Comparison of ENCODE assay signal across 9 cellular contexts in the genomic region with DNA sequence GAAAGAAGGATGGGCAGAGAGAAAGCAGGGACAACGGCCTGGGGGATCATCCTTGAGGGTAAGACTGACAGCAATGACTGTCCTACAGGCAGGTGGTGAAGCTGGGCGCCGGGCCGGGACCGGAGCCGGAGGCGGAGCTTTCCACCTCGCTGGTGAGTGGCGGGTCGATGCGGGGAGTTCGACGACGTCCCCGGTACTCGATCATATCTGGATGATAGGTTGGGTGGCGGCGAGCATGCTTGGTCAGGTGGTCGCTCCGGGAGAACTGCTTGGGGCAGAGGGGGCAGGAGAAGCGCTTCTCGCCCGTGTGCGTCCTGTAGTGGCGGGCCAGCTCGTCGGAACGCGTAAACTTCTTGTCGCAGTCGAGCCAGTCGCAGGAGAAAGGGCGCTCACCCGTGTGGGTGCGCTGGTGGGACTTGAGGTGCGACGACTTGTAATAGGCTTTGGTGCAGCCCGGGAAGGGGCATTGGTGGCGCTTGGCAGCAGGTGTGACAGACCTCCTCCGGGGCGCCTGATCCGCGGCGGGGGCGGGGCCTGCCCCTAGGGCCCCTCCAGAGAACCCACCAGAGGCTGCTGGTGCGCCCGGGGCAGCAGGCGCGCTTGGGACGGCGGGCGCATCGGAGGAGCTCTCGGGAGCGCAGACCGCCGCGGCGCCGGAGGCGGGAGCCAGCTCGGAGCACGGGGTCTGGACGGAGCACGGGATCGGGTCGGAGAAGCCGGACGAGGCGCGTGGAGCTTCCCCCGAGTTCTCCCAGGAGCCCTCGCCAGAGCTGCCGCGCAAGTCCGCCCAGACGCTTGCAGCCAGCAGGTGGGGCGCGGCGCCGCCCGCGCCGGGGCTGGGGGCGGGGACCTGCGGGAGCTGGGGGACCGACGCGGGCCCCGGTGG. TPM values are rescaled to one million over a fixed set of nuclear protein-coding genes. Genes with fewer than 3 reads are reported as not detected.
A peak's percentile ranks its signal among the peaks of the same experiment; 100 is the strongest.
DNase-seq lines count a peak whose midpoint lies in the region; FAIRE-seq and TF ChIP-seq lines count a peak whose summit lies in the region.
"Had no signal": no experiment of that assay in that cellular context is flagged by ENCODE, and none has a peak within 500 bp of the region (broad histone marks: within the 10 kb centered on the region; RNA-seq: fewer than 3 reads in every experiment).

No MANE protein-coding gene starts in this region.

- peaks cover 89% of the 10 kb centered on the region for H3K27me3 Mint-ChIP-seq in activated naive CD8-positive, alpha-beta T cell treated with anti-CD3 and anti-CD28 coated beads for 36 hours

- H3K9ac ChIP-seq in kidney (ENCODE audit: low read length in 2 of 2): no peak overlapping the region

- intact Hi-C loops in kidney (cut with DNase I) (no loop called here), posterior cingulate gyrus (cut with DNase I) (no loop called here)

- FAIRE-seq in kidney (lab: Jason Lieb, UNC): no peak

- peaks cover 6% of the 10 kb centered on the region for H3K36me3 Mint-ChIP-seq in activated naive CD8-positive, alpha-beta T cell treated with anti-CD3 and anti-CD28 coated beads for 36 hours

- H3K36me3 ChIP-seq in kidney (ENCODE audit: control insufficient read depth in 1 of 2, insufficient read depth in 2 of 2, low read length in 2 of 2): no peaks in the 10 kb centered on the region

- H3K27ac Mint-ChIP-seq in activated naive CD8-positive, alpha-beta T cell treated with anti-CD3 and anti-CD28 coated beads for 36 hours: no peak overlapping the region

- TF ChIP-seq CTCF in kidney (IDR thresholded peaks at IDR 0.05; ENCODE audit: borderline replicate concordance, extremely low read depth, insufficient read depth): no peak

- H3K9me3 Mint-ChIP-seq in activated naive CD8-positive, alpha-beta T cell treated with anti-CD3 and anti-CD28 coated beads for 36 hours: peaks cover 8% of the 10 kb centered on the region

- peak overlapping the region; percentile 55 for H3K4me3 Mint-ChIP-seq in activated naive CD8-positive, alpha-beta T cell treated with anti-CD3 and anti-CD28 coated beads for 36 hours

- H3K27ac ChIP-seq in kidney (ENCODE audit: low read depth in 2 of 2, low read length in 2 of 2): no peak overlapping the region

- DNase-seq in NCI-H1436 (lab: John Stamatoyannopoulos, UW): peak; percentile 25
- no peak for DNase-seq in NCI-H1436 treated with DMSO at 0.1 percent for 48 hours (lab: John Stamatoyannopoulos, UW)
- DNase-seq in NCI-H526 treated with DMSO at 0.1 percent for 48 hours (lab: John Stamatoyannopoulos, UW): peak; percentile 17
- DNase-seq in activated naive CD8-positive, alpha-beta T cell treated with anti-CD3 and anti-CD28 coated beads for 36 hours: peak; percentile 32
- DNase-seq in kidney: peak; percentile 71
- peak; percentile 48 for DNase-seq in stimulated activated CD8-positive, alpha-beta memory T cell treated with anti-CD3 and anti-CD28 coated beads, Interleukin-4, amount 100 ng/mL, for 48 hours
- no peak for DNase-seq in posterior cingulate gyrus
- DNase-seq in cortex of kidney (lab: John Stamatoyannopoulos, UW): no peak

- peaks cover 10 to 25% of the 10 kb centered on the region in 2 donors for H3K9me3 ChIP-seq in kidney (ENCODE audit: control insufficient read depth in 1 of 2, low read length in 2 of 2)

- H3K4me1 Mint-ChIP-seq in activated naive CD8-positive, alpha-beta T cell treated with anti-CD3 and anti-CD28 coated beads for 36 hours: peaks cover 9% of the 10 kb centered on the region

- H3K4me1 ChIP-seq in kidney (ENCODE audit: control insufficient read depth in 1 of 2, insufficient read depth in 1 of 2, low read depth in 1 of 2, low read length in 2 of 2): no peaks in the 10 kb centered on the region

- H3K4me3 ChIP-seq in kidney (ENCODE audit: low read length in 2 of 2): no peak overlapping the region

RNA-seq across cellular contexts. Expression of a gene that starts 0.8 kb away (rescaled TPM):
- not detected for total RNA-seq in activated naive CD8-positive, alpha-beta T cell treated with anti-CD3 and anti-CD28 coated beads for 36 hours
- not detected for total RNA-seq in kidney
- polyA plus RNA-seq in kidney (ENCODE audit: insufficient read depth, low read depth, low replicate concordance): 0.13 TPM
- polyA plus RNA-seq: BJ had no signal

RNA-seq across cellular contexts. Expression of a gene that starts 46.9 kb away (rescaled TPM):
- not detected for total RNA-seq in activated naive CD8-positive, alpha-beta T cell treated with anti-CD3 and anti-CD28 coated beads for 36 hours
- total RNA-seq in kidney: not detected
- not detected for polyA plus RNA-seq in kidney (ENCODE audit: insufficient read depth, low read depth, low replicate concordance)
- polyA plus RNA-seq: BJ had no signal

Comparison
In these comparisons a context has a peak if more than half of its experiments do, and no peak if none do; other contexts are left out.
1. DNase-seq: peak in NCI-H1436 (single experiment), NCI-H526 treated with DMSO at 0.1 percent for 48 hours (single experiment), activated naive CD8-positive, alpha-beta T cell treated with anti-CD3 and anti-CD28 coated beads for 36 hours (single experiment), kidney (single experiment) and stimulated activated CD8-positive, alpha-beta memory T cell treated with anti-CD3 and anti-CD28 coated beads, Interleukin-4, amount 100 ng/mL, for 48 hours (single experiment); none in NCI-H1436 treated with DMSO at 0.1 percent for 48 hours (single experiment), posterior cingulate gyrus (0 of 10) and cortex of kidney (single experiment).